ENCODE assay signal across 8 cellular contexts in genomic region chr11:57499413-57499982, GRCh38. TPM values are rescaled to one million over a fixed set of nuclear protein-coding genes. Genes with fewer than 3 reads are reported as not detected.
DNase-seq lines count a peak whose midpoint lies in the region; ATAC-seq, FAIRE-seq and TF ChIP-seq lines count a peak whose summit lies in the region.

No MANE protein-coding gene starts in this region.

- H3K9me3 Mint-ChIP-seq in CD4-positive, alpha-beta T cell, result no peaks in the 10 kb centered on the region

- peak; percentile 13 for FAIRE-seq in kidney (lab: Jason Lieb, UNC)

- H3K36me3 Mint-ChIP-seq in CD4-positive, alpha-beta T cell (ENCODE audit: low read depth), result peaks cover 20% of the 10 kb centered on the region

- H3K4me1 ChIP-seq in SJCRH30 (peaks cover 8% of the 10 kb centered on the region; the same call in 1 of the 2 replicates), kidney (ENCODE audit: control insufficient read depth in 1 of 2, insufficient read depth in 1 of 2, low read depth in 1 of 2, low read length in 2 of 2) (peaks cover 12 to 16% of the 10 kb centered on the region in 2 donors), skeletal muscle tissue (ENCODE audit: control insufficient read depth in 3 of 3, insufficient read depth in 3 of 3, low read length in 3 of 3) (peaks cover 21 to 40% (median 33%) of the 10 kb centered on the region in 3 donors)

- no peak for TF ChIP-seq CTCF in CD4-positive, alpha-beta T cell (IDR thresholded peaks at IDR 0.05)
- no peak for TF ChIP-seq CTCF in kidney (IDR thresholded peaks at IDR 0.05; ENCODE audit: borderline replicate concordance, extremely low read depth, insufficient read depth)

- peak; percentile 54 for ATAC-seq in CD4-positive, alpha-beta T cell (ENCODE audit: poor library complexity)
- ATAC-seq in GM19463 (IDR thresholded peaks at IDR 0.05; ENCODE audit: unreplicated experiment) (peak; percentile 100), HG03521 (IDR thresholded peaks at IDR 0.05; ENCODE audit: unreplicated experiment) (peak; percentile 100), GM19455 (IDR thresholded peaks at IDR 0.05; ENCODE audit: unreplicated experiment) (no peak)

- no peaks in the 10 kb centered on the region for H3K4me1 Mint-ChIP-seq in CD4-positive, alpha-beta T cell (ENCODE audit: low read depth)

- H3K36me3 ChIP-seq in SJCRH30 (no peaks in the 10 kb centered on the region), kidney (ENCODE audit: control insufficient read depth in 1 of 2, insufficient read depth in 2 of 2, low read length in 2 of 2) (no peaks in the 10 kb centered on the region), skeletal muscle tissue (ENCODE audit: control insufficient read depth in 3 of 3, insufficient read depth in 3 of 3, low read length in 3 of 3) (peaks cover 2 to 24% (median 14%) of the 10 kb centered on the region in 3 donors)

- no peaks in the 10 kb centered on the region for H3K27me3 ChIP-seq in CD4-positive, alpha-beta T cell (ENCODE audit: control insufficient read depth, insufficient read depth, low read length)
- H3K27me3 ChIP-seq in SJCRH30, result no peaks in the 10 kb centered on the region
- no peaks in the 10 kb centered on the region for H3K27me3 ChIP-seq in skeletal muscle tissue (ENCODE audit: control insufficient read depth in 3 of 3, insufficient read depth in 3 of 3, low read length in 3 of 3)

- no peak overlapping the region for H3K4me3 Mint-ChIP-seq in CD4-positive, alpha-beta T cell

- DNase-seq in CD4-positive, alpha-beta T cell, result peak in 1 of 10 experiments; percentile 11
- DNase-seq in SJCRH30, result peak; percentile 99
- DNase-seq in kidney, result peak; percentile 98

- H3K9ac ChIP-seq in kidney (ENCODE audit: low read length in 2 of 2) (peak overlapping the region in 1 of 2 donors; percentile 51), skeletal muscle tissue (ENCODE audit: low read depth in 1 of 3, low read length in 3 of 3) (peak overlapping the region; percentile 70 to 87 (median 77))

- no peak overlapping the region for H3K27ac Mint-ChIP-seq in CD4-positive, alpha-beta T cell

- intact Hi-C loops in CD4-positive, alpha-beta T cell (cut with DNase I, micrococcal nuclease), result no loop called here
- intact Hi-C loops in kidney (cut with DNase I), result no loop called here

- H3K4me3 ChIP-seq in SJCRH30 (peak overlapping the region; percentile 47), kidney (ENCODE audit: low read length in 2 of 2) (peak overlapping the region; percentile 38 to 55), skeletal muscle tissue (ENCODE audit: low read length in 3 of 3) (peak overlapping the region; percentile 67 to 72 (median 70))

- H3K27ac ChIP-seq in CD4-positive, alpha-beta T cell (ENCODE audit: low read depth, low read length), result no peak overlapping the region
- H3K27ac ChIP-seq in SJCRH30 (peak overlapping the region; percentile 45), cingulate gyrus (ENCODE audit: low read depth, low read length) (peak overlapping the region; percentile 72), kidney (ENCODE audit: low read depth in 2 of 2, low read length in 2 of 2) (peak overlapping the region; percentile 58 to 80), skeletal muscle tissue (ENCODE audit: low read depth, low read length) (peak overlapping the region; percentile 75)

- H3K27me3 Mint-ChIP-seq in CD4-positive, alpha-beta T cell, result no peaks in the 10 kb centered on the region

- CTCF ChIA-PET in CD4-positive, alpha-beta T cell (lab: Charles Lee), result no interaction called here

- H3K9me3 ChIP-seq in CD4-positive, alpha-beta T cell (ENCODE audit: control insufficient read depth, low read length), result no peaks in the 10 kb centered on the region
- H3K9me3 ChIP-seq in SJCRH30 (replicated peaks) (no peaks in the 10 kb centered on the region), kidney (ENCODE audit: control insufficient read depth in 1 of 2, low read length in 2 of 2) (no peaks in the 10 kb centered on the region), skeletal muscle tissue (ENCODE audit: control insufficient read depth in 3 of 3, low read length in 3 of 3) (no peaks in the 10 kb centered on the region)

- POLR2A ChIA-PET in CD4-positive, alpha-beta T cell (lab: Charles Lee), result no interaction called here

RNA-seq across cellular contexts. Expression of gene SLC43A1, which starts 16.0 kb away (rescaled TPM):
- 1 to 10 TPM; 3.1 to 4.2 TPM for total RNA-seq in CD4-positive, alpha-beta T cell
- total RNA-seq in SJCRH30 (2014; rRNA removed; shearing (Covaris generic)), result 8.8 and 9.5 TPM in 2 replicates
- total RNA-seq in kidney (4.1 TPM), skeletal muscle tissue (18.3 TPM)
- polyA plus RNA-seq in kidney (ENCODE audit: insufficient read depth, low read depth, low replicate concordance), result 16.6 TPM

RNA-seq across cellular contexts. Expression of gene TIMM10, which starts 31.1 kb away (rescaled TPM):
- 10 to 100 TPM; 28.0 TPM for total RNA-seq in CD4-positive, alpha-beta T cell
- total RNA-seq in SJCRH30 (2014; rRNA removed; shearing (Covaris generic)), result 93.2 and 147 TPM in 2 replicates
- total RNA-seq in kidney (38.6 TPM), skeletal muscle tissue (64.2 TPM)
- 174 TPM for polyA plus RNA-seq in kidney (ENCODE audit: insufficient read depth, low read depth, low replicate concordance)

RNA-seq across cellular contexts. Expression of gene SMTNL1, which starts 37.9 kb away (rescaled TPM):
- total RNA-seq in CD4-positive, alpha-beta T cell, result not detected
- 4.5 and 5.6 TPM in 2 replicates for total RNA-seq in SJCRH30 (2014; rRNA removed; shearing (Covaris generic))
- total RNA-seq in kidney, result not detected
- not detected for polyA plus RNA-seq in kidney (ENCODE audit: insufficient read depth, low read depth, low replicate concordance)
- 69.9 TPM for total RNA-seq in skeletal muscle tissue

RNA-seq across cellular contexts. Expression of gene RTN4RL2, which starts 39.2 kb away (rescaled TPM):
- total RNA-seq in CD4-positive, alpha-beta T cell, result under 1 TPM; 0.17 to 0.19 TPM
- total RNA-seq in SJCRH30 (2014; rRNA removed; shearing (Covaris generic)), result 0.26 and 0.35 TPM in 2 replicates
- total RNA-seq in kidney (2.6 TPM), skeletal muscle tissue (not detected)
- polyA plus RNA-seq in kidney (ENCODE audit: insufficient read depth, low read depth, low replicate concordance), result 5.5 TPM

Comparison
In these comparisons a context has a peak if more than half of its experiments do, and no peak if none do; other contexts are left out.
1. RNA of gene SMTNL1, which starts 37.9 kb away (total RNA-seq): 69.9 TPM in skeletal muscle tissue (single experiment); 4.5 to 5.6 TPM in SJCRH30, not detected in CD4-positive, alpha-beta T cell and not detected in kidney (single experiment); every median in the first group is over 10 times any median in the second.
2. Peak in every context shown above with its lines, with median percentiles within 50 percentile points of each other: H3K4me3 ChIP-seq.